Comparison of ENCODE assay signal across 2 cellular contexts in the genomic region with DNA sequence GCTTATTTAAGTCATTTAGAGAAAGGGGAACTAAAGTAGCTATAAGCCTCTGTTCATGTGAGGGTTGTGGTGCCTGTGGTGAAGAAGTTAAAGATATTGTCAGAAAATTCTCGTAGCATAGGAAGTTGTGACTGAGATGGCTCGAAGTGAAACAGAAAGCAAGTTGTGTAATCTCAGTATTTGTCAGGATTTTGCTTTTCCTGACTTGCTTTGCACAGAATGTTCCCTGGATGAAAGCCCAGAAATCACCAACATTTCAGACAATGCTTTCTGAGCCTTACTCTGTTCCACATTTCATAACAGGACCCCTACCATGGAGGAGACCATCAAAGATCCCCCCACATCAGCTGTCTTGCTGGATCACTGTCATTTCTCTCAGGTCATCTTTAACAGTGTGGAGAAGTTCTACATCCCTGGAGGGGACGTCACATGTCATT.
TF ChIP-seq lines count a peak whose summit lies in the region.

No MANE protein-coding gene starts in this region.

TF ChIP-seq in endothelial cell of umbilical vein, 7 proteins besides CTCF, POLR2A, EP300 and RAD21:
- no peak for TF ChIP-seq JUN (IDR thresholded peaks at IDR 0.05; ENCODE audit: borderline replicate concordance, insufficient read depth, insufficient read length, low read depth)
- TF ChIP-seq POLR2AphosphoS5 (IDR thresholded peaks at IDR 0.05; ENCODE audit: insufficient read depth, low read depth, low read length): no peak
- no peak for TF ChIP-seq FOS (IDR thresholded peaks at IDR 0.05; ENCODE audit: borderline replicate concordance, insufficient read depth, low read length)
- no peak for TF ChIP-seq GATA2 (IDR thresholded peaks at IDR 0.05; ENCODE audit: insufficient read depth, insufficient read length, low read depth, low read length)
- TF ChIP-seq EZH2 (IDR thresholded peaks at IDR 0.05; ENCODE audit: borderline replicate concordance, low read depth, low read length, severe bottlenecking): no peak
- TF ChIP-seq, protein P1, sequence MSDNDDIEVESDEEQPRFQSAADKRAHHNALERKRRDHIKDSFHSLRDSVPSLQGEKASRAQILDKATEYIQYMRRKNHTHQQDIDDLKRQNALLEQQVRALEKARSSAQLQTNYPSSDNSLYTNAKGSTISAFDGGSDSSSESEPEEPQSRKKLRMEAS (IDR thresholded peaks at IDR 0.05; ENCODE audit: insufficient read depth, insufficient read length): no peak
- no peak for TF ChIP-seq MYC (IDR thresholded peaks at IDR 0.05; ENCODE audit: low read depth, low read length)

TF ChIP-seq in HEK293T, 16 proteins besides CTCF, POLR2A, EP300 and RAD21:
- TF ChIP-seq SP1 (IDR thresholded peaks at IDR 0.05): no peak
- TF ChIP-seq BHLHE40 (IDR thresholded peaks at IDR 0.05; ENCODE audit: borderline replicate concordance): no peak
- TF ChIP-seq L3MBTL2 (conservative IDR thresholded peaks at IDR 0.05): no peak
- no peak for TF ChIP-seq TARDBP (IDR thresholded peaks at IDR 0.05)
- TF ChIP-seq NFRKB (IDR thresholded peaks at IDR 0.05): no peak
- no peak for TF ChIP-seq ZNF384 (IDR thresholded peaks at IDR 0.05)
- no peak for TF ChIP-seq ELF4 (IDR thresholded peaks at IDR 0.05)
- no peak for TF ChIP-seq FOXA1 (IDR thresholded peaks at IDR 0.05)
- no peak for TF ChIP-seq FOXM1 (IDR thresholded peaks at IDR 0.05; ENCODE audit: borderline replicate concordance)
- no peak for TF ChIP-seq ARNT (IDR thresholded peaks at IDR 0.05)
- no peak for TF ChIP-seq LEF1 (IDR thresholded peaks at IDR 0.05; ENCODE audit: borderline replicate concordance)
- TF ChIP-seq CTBP1 (IDR thresholded peaks at IDR 0.05; ENCODE audit: borderline replicate concordance): no peak
